1 cellular context compared by ENCODE assay signal in the genomic region with DNA sequence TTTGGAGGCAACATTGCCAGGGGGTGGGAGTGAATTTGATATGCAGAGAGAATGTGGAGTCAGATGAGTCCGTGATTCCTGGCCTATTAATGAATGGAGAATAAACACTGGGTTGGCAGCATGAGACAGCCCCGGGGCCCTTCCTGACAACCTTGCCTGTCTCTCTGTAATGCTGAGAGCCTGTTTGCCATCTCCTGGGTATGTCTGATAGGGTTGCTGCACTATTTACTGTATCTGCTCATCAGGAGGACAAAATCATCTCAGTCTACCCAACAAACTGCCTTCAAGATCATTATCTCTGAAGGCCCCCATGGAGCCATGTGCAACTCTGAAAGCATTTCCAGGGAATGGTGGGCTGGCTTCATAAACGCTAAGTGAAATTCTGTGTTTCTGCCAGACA.
TF ChIP-seq lines count a peak whose summit lies in the region.

No MANE protein-coding gene starts in this region.

TF ChIP-seq in WTC11, 78 proteins besides CTCF, POLR2A, EP300 and RAD21 (continued from another document):
- TF ChIP-seq, protein P1, sequence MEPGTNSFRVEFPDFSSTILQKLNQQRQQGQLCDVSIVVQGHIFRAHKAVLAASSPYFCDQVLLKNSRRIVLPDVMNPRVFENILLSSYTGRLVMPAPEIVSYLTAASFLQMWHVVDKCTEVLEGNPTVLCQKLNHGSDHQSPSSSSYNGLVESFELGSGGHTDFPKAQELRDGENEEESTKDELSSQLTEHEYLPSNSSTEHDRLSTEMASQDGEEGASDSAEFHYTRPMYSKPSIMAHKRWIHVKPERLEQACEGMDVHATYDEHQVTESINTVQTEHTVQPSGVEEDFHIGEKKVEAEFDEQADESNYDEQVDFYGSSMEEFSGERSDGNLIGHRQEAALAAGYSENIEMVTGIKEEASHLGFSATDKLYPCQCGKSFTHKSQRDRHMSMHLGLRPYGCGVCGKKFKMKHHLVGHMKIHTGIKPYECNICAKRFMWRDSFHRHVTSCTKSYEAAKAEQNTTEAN (CRISPR knock-in tag; IDR thresholded peaks at IDR 0.05): no peak
TF ChIP-seq in WTC11: peak in this region for 0.
